ENCODE assay signal across 20 cellular contexts in genomic region chr14:103869406-103870143, GRCh38. TPM values are rescaled to one million over a fixed set of nuclear protein-coding genes. Genes with fewer than 3 reads are reported as not detected.
DNase-seq lines count a peak whose midpoint lies in the region; ATAC-seq, FAIRE-seq and TF ChIP-seq lines count a peak whose summit lies in the region.
"Had no signal": no experiment of that assay in that cellular context is flagged by ENCODE, and none has a peak within 500 bp of the region (broad histone marks: within the 10 kb centered on the region; RNA-seq: fewer than 3 reads in every experiment).

No MANE protein-coding gene starts in this region.

- H3K4me3 Mint-ChIP-seq in progenitor cell of endocrine pancreas (ENCODE audit: low read depth), result no peak overlapping the region
- H3K4me3 Mint-ChIP-seq: IgD-negative memory B cell had no signal

- TF ChIP-seq POLR2A in esophagus squamous epithelium (IDR thresholded peaks at IDR 0.05) (no peak), prostate gland (IDR thresholded peaks at IDR 0.05) (no peak), GM12891 (IDR thresholded peaks at IDR 0.05; ENCODE audit: low read depth, low read length) (no peak)

- CTCF ChIA-PET in RWPE1 (lab: Yijun Ruan, JAX), result no interaction called here

- no peaks in the 10 kb centered on the region for H3K27me3 ChIP-seq in esophagus squamous epithelium
- H3K27me3 ChIP-seq in prostate gland (replicated peaks; ENCODE audit: insufficient read depth), result no peaks in the 10 kb centered on the region

- no peak for TF ChIP-seq CTCF in RWPE1 (conservative IDR thresholded peaks at IDR 0.05; ENCODE audit: low read depth)
- no peak for TF ChIP-seq CTCF in esophagus squamous epithelium (IDR thresholded peaks at IDR 0.05)
- no peak for TF ChIP-seq CTCF in progenitor cell of endocrine pancreas (IDR thresholded peaks at IDR 0.05; ENCODE audit: unreplicated experiment)
- TF ChIP-seq CTCF in prostate gland (IDR thresholded peaks at IDR 0.05), result no peak

- H3K4me3 ChIP-seq in esophagus squamous epithelium (no peak overlapping the region), prostate gland (no peak overlapping the region)
- H3K4me3 ChIP-seq: GM12878 had no signal

- H3K9me3 Mint-ChIP-seq in progenitor cell of endocrine pancreas (ENCODE audit: low read depth), result no peaks in the 10 kb centered on the region
- H3K9me3 Mint-ChIP-seq: CD8-positive, alpha-beta memory T cell had no signal

- DNase-seq in Right ventricle myocardium inferior (ENCODE audit: missing footprints), result peak; percentile 30
- DNase-seq in left cardiac atrium, result no peak
- no peak for DNase-seq in RWPE1 (ENCODE audit: low spot score)
- no peak for DNase-seq in esophagus squamous epithelium (lab: John Stamatoyannopoulos, UW)
- DNase-seq in progenitor cell of endocrine pancreas (ENCODE audit: low spot score, unreplicated experiment), result no peak
- no peak for DNase-seq in prostate gland (ENCODE audit: low spot score)
- DNase-seq in GM12891 (ENCODE audit: insufficient read length, low spot score), result no peak
- DNase-seq: CD8-positive, alpha-beta memory T cell; GDM1; NCI-H187; NCI-H226; NCI-H524 treated with DMSO at 0.1 percent for 48 hours; SIG-M5 had no signal

- peaks cover 22 to 73% (median 49%) of the 10 kb centered on the region in 3 donors for H3K4me1 ChIP-seq in esophagus squamous epithelium
- H3K4me1 ChIP-seq in prostate gland (replicated peaks), result peaks cover 7% of the 10 kb centered on the region

- H3K36me3 Mint-ChIP-seq in progenitor cell of endocrine pancreas (ENCODE audit: insufficient read depth), result no peaks in the 10 kb centered on the region
- H3K36me3 Mint-ChIP-seq: IgD-negative memory B cell had no signal

- no peaks in the 10 kb centered on the region for H3K27me3 Mint-ChIP-seq in progenitor cell of endocrine pancreas
- H3K27me3 Mint-ChIP-seq: CD8-positive, alpha-beta memory T cell had no signal

- peaks cover 5% of the 10 kb centered on the region for H3K4me1 Mint-ChIP-seq in progenitor cell of endocrine pancreas (ENCODE audit: low read depth)

- ATAC-seq in Right ventricle myocardium inferior (no peak), left cardiac atrium (no peak), GM19023 (IDR thresholded peaks at IDR 0.05; ENCODE audit: unreplicated experiment) (no peak)
- ATAC-seq: GM12878 had no signal

- 71 to 73% methylated on average over 10 to 11 of the region's 14 CpGs for WGBS in esophagus squamous epithelium, 2 donors
- 80% methylated on average over 14 of the region's 14 CpGs for WGBS in prostate gland

- peak overlapping the region; percentile 95 for H3K27ac ChIP-seq in RWPE1
- H3K27ac ChIP-seq in esophagus squamous epithelium, result peak overlapping the region in 3 of 4 donors; percentile 34 to 84 (median 78)
- no peak overlapping the region for H3K27ac ChIP-seq in prostate gland

- H3K27ac Mint-ChIP-seq in progenitor cell of endocrine pancreas, result peak overlapping the region; percentile 67
- H3K27ac Mint-ChIP-seq: IgD-negative memory B cell had no signal

- H3K36me3 ChIP-seq in esophagus squamous epithelium (no peaks in the 10 kb centered on the region), prostate gland (no peaks in the 10 kb centered on the region)

- intact Hi-C loops in Right ventricle myocardium inferior (cut with DNase I), result no loop called here
- intact Hi-C loops in left cardiac atrium (cut with DNase I), result no loop called here
- intact Hi-C loops in esophagus squamous epithelium (cut with DNase I), result no loop called here
- intact Hi-C loops in prostate gland (cut with DNase I), result no loop called here

- no peak for FAIRE-seq in GM12891 (lab: Jason Lieb, UNC)
- FAIRE-seq: GM12878, H54, RCC 7860 had no signal

- POLR2A ChIA-PET in RWPE1 (lab: Yijun Ruan, JAX; ENCODE audit: low non-redundant PET), result no interaction called here

- no peaks in the 10 kb centered on the region for H3K9me3 ChIP-seq in esophagus squamous epithelium
- H3K9me3 ChIP-seq in prostate gland, result no peaks in the 10 kb centered on the region

TF ChIP-seq in GM12891, 5 proteins besides CTCF, POLR2A, EP300 and RAD21:
- no peak for TF ChIP-seq TAF1 (IDR thresholded peaks at IDR 0.05; ENCODE audit: low read depth, low read length)
- TF ChIP-seq PAX5 (IDR thresholded peaks at IDR 0.05; ENCODE audit: insufficient read depth, low read length, severe bottlenecking), result no peak
- TF ChIP-seq SPI1 (IDR thresholded peaks at IDR 0.05; ENCODE audit: low read depth, low read length), result no peak
- TF ChIP-seq POLR2AphosphoS5 (IDR thresholded peaks at IDR 0.05; ENCODE audit: low read depth, low read length), result no peak
- no peak for TF ChIP-seq POU2F2 (IDR thresholded peaks at IDR 0.05; ENCODE audit: low read depth, low read length)

RNA-seq across cellular contexts. Expression of gene PPP1R13B, which starts 22.2 kb away (rescaled TPM):
- total RNA-seq in Right ventricle myocardium inferior (101 TPM), left cardiac atrium (10 to 100 TPM; 63.0 to 89.3 TPM), esophagus squamous epithelium (10 to 100 TPM; 12.7 to 25.0 (median 20.6) TPM), progenitor cell of endocrine pancreas (34.2 and 40.3 TPM in 2 replicates), prostate gland (10 to 100 TPM; 48.2 to 64.6 TPM)
- polyA plus RNA-seq in GM12891 (2012; ENCODE audit: low read depth, missing spikeins), result 3.6 TPM

RNA-seq across cellular contexts. Expression of gene TDRD9, which starts 58.7 kb away (rescaled TPM):
- total RNA-seq in Right ventricle myocardium inferior (2.5 TPM), left cardiac atrium (10 to 100 TPM in 1 of 2 donors, 1 to 10 TPM in 1; 3.5 to 12.1 TPM), esophagus squamous epithelium (1 to 10 TPM in 1 of 4 donors, under 1 TPM in 3; 0.09 to 6.0 (median 0.74) TPM), progenitor cell of endocrine pancreas (not detected in 2 replicates), prostate gland (10 to 100 TPM in 1 of 2 donors, under 1 TPM in 1; 0.64 to 18.2 TPM)
- not detected for polyA plus RNA-seq in GM12891 (2012; ENCODE audit: low read depth, missing spikeins)
- total RNA-seq: A172, GM12878, HT-29 had no signal

Comparison
In these comparisons a context has a peak if more than half of its experiments do, and no peak if none do; other contexts are left out.
1. H3K27ac ChIP-seq: peak in RWPE1 (single experiment) and esophagus squamous epithelium (3 of 4); none in prostate gland (0 of 2).